Comparison of ENCODE assay signal across 8 cellular contexts in genomic region chr3:179653777-179654117, GRCh38. TPM values are rescaled to one million over a fixed set of nuclear protein-coding genes. Genes with fewer than 3 reads are reported as not detected.
A peak's percentile ranks its signal among the peaks of the same experiment; 100 is the strongest.
DNase-seq lines count a peak whose midpoint lies in the region; ATAC-seq and TF ChIP-seq lines count a peak whose summit lies in the region.

No MANE protein-coding gene starts in this region.

- peaks cover 25% of the 10 kb centered on the region for H3K4me1 ChIP-seq in HUES48 (ENCODE audit: control insufficient read depth, insufficient read depth, low read length)
- H3K4me1 ChIP-seq in iPS-20b (ENCODE audit: insufficient read depth, low read length) = peaks cover 15% of the 10 kb centered on the region

- CTCF ChIA-PET in AG04449 (lab: Yijun Ruan, JAX) = interaction anchor here (0.7 to 2.2 kb wide), 2 partner anchors 9 to 96 kb away, joined by 3 to 6 read pairs; no protein-coding TSS in a partner anchor

- no peak for TF ChIP-seq CTCF in AG04449 (IDR thresholded peaks at IDR 0.05; ENCODE audit: insufficient read depth, low read length, missing control alignments)

- no peak for ATAC-seq in activated naive CD4-positive, alpha-beta T cell treated with anti-CD3 and anti-CD28 coated beads, Interleukin-2, amount 50 U/mL, for 72 hours
- no peak for ATAC-seq in HG03442 (IDR thresholded peaks at IDR 0.05; ENCODE audit: unreplicated experiment)

- H3K27ac Mint-ChIP-seq in activated naive CD4-positive, alpha-beta T cell treated with anti-CD3 and anti-CD28 coated beads, Interleukin-2, amount 50 U/mL, for 72 hours = peak overlapping the region; percentile 83 to 91

- no peaks in the 10 kb centered on the region for H3K9me3 Mint-ChIP-seq in activated naive CD4-positive, alpha-beta T cell treated with anti-CD3 and anti-CD28 coated beads, Interleukin-2, amount 50 U/mL, for 72 hours

- H3K27ac ChIP-seq in HUES48 (ENCODE audit: low read depth, low read length) = peak overlapping the region; percentile 95
- no peak overlapping the region for H3K27ac ChIP-seq in iPS-20b (ENCODE audit: low read length)

- H3K4me3 ChIP-seq in AG04449 (ENCODE audit: low read depth, low read length) (peak overlapping the region; percentile 86), HUES48 (ENCODE audit: low read depth, low read length) (peak overlapping the region; percentile 98), iPS-20b (ENCODE audit: low read length) (peak overlapping the region; percentile 90)

- H3K36me3 ChIP-seq in HUES48 (ENCODE audit: control insufficient read depth, insufficient read depth, low read length) (no peaks in the 10 kb centered on the region), iPS-20b (ENCODE audit: insufficient read depth, low read depth, low read length) (no peaks in the 10 kb centered on the region)

- H3K9me3 ChIP-seq in HUES48 (ENCODE audit: control insufficient read depth, insufficient read depth, low read length) (no peaks in the 10 kb centered on the region), iPS-20b (ENCODE audit: insufficient read depth, low read depth, low read length) (no peaks in the 10 kb centered on the region)

- H3K9ac ChIP-seq in HUES48 (ENCODE audit: low read depth, low read length) (peak overlapping the region; percentile 97), iPS-20b (ENCODE audit: low read depth, low read length) (peak overlapping the region; percentile 88; the same call in 1 of the 2 replicates)

- DNase-seq in AG04449 (ENCODE audit: low read depth, low spot score) = no peak
- no peak for DNase-seq in activated naive CD4-positive, alpha-beta T cell treated with anti-CD3 and anti-CD28 coated beads, Interleukin-2, amount 50 U/mL, for 72 hours (ENCODE audit: low spot score in 2 of 2)
- peak; percentile 31 for DNase-seq in stimulated activated CD4-positive, alpha-beta T cell treated with anti-CD3 and anti-CD28 coated beads, Interleukin-4, amount 100 ng/mL, for 24 hours
- no peak for DNase-seq in NOMO-1 (lab: John Stamatoyannopoulos, UW; ENCODE audit: unreplicated experiment in 2 of 2)
- DNase-seq in NCI-H2227 (lab: John Stamatoyannopoulos, UW; ENCODE audit: unreplicated experiment) = no peak

- H3K27me3 ChIP-seq in HUES48 (ENCODE audit: control insufficient read depth, insufficient read depth, low read length) = no peaks in the 10 kb centered on the region; the same call in 1 of the 2 replicates
- peaks cover 5% of the 10 kb centered on the region; the same call in 1 of the 2 replicates for H3K27me3 ChIP-seq in iPS-20b (ENCODE audit: insufficient read depth, low read length)

- POLR2A ChIA-PET in AG04449 (lab: Yijun Ruan, JAX) = interaction anchor here (1.3 to 1.4 kb wide), 2 partner anchors 10 to 18 kb away, joined by 3 to 4 read pairs; no protein-coding TSS in a partner anchor

- peaks cover 6 to 19% of the 10 kb centered on the region in 2 donors for H3K36me3 Mint-ChIP-seq in activated naive CD4-positive, alpha-beta T cell treated with anti-CD3 and anti-CD28 coated beads, Interleukin-2, amount 50 U/mL, for 72 hours

RNA-seq across cellular contexts. Expression of gene USP13, which starts 0.9 kb away (rescaled TPM):
- 10 to 100 TPM in 1 of 2 donors, 1 to 10 TPM in 1; 6.5 to 10.3 TPM for total RNA-seq in activated naive CD4-positive, alpha-beta T cell treated with anti-CD3 and anti-CD28 coated beads, Interleukin-2, amount 50 U/mL, for 72 hours

RNA-seq across cellular contexts. Expression of gene NDUFB5, which starts 49.2 kb away (rescaled TPM):
- 100 to 1,000 TPM; 104 to 145 TPM for total RNA-seq in activated naive CD4-positive, alpha-beta T cell treated with anti-CD3 and anti-CD28 coated beads, Interleukin-2, amount 50 U/mL, for 72 hours

RNA-seq across cellular contexts. Expression of gene MRPL47, which starts 49.3 kb away (rescaled TPM):
- total RNA-seq in activated naive CD4-positive, alpha-beta T cell treated with anti-CD3 and anti-CD28 coated beads, Interleukin-2, amount 50 U/mL, for 72 hours = 10 to 100 TPM; 45.6 to 62.7 TPM
